ENCODE assay signal across 8 cellular contexts in genomic region chr10:74826142-74827044, GRCh38.
DNase-seq lines count a peak whose midpoint lies in the region; ATAC-seq lines count a peak whose summit lies in the region.

KAT6B (plus strand) TSS chr10:74826600; CDS start chr10:74842858, 16,258 bp downstream.

- ATAC-seq in GM19025 (IDR thresholded peaks at IDR 0.05; ENCODE audit: low read depth, unreplicated experiment) (peak; percentile 84), HG03342 (IDR thresholded peaks at IDR 0.05; ENCODE audit: unreplicated experiment) (peak; percentile 85)
- ATAC-seq in central memory CD8-positive, alpha-beta T cell (replicated peaks; ENCODE audit: extremely low read depth, poor library complexity, severe bottlenecking), result peak; percentile 82

- H3K9me3 Mint-ChIP-seq in central memory CD8-positive, alpha-beta T cell, result no peaks in the 10 kb centered on the region

- H3K4me1 Mint-ChIP-seq in central memory CD8-positive, alpha-beta T cell, result peaks cover 57% of the 10 kb centered on the region

- no peaks in the 10 kb centered on the region for H3K27me3 Mint-ChIP-seq in central memory CD8-positive, alpha-beta T cell

- H3K4me3 Mint-ChIP-seq in central memory CD8-positive, alpha-beta T cell, result peak within 1 kb of the TSS; percentile 87

- H3K36me3 Mint-ChIP-seq in central memory CD8-positive, alpha-beta T cell (ENCODE audit: insufficient read depth), result peaks cover 17% of the 10 kb centered on the region

- H3K27ac Mint-ChIP-seq in central memory CD8-positive, alpha-beta T cell (ENCODE audit: low read depth), result peak within 1 kb of the TSS; percentile 93

- DNase-seq in AG20443 (ENCODE audit: low spot score), result peak; percentile 98
- DNase-seq in NCI-H446 (lab: John Stamatoyannopoulos, UW), result peak; percentile 98 to 99
- peak; percentile 100 for DNase-seq in activated CD4-positive, CD25-positive, alpha-beta regulatory T cell treated with anti-CD3 and anti-CD28 coated beads, Interleukin-2, amount 50 U/mL, for 16 hours (ENCODE audit: low read depth, low spot score)
- peak; percentile 98 to 100 for DNase-seq in central memory CD8-positive, alpha-beta T cell (ENCODE audit: low spot score in 2 of 2)
- DNase-seq in iris pigment epithelial cell (ENCODE audit: low read depth), result peak; percentile 100
- peak; percentile 98 to 100 for DNase-seq in stimulated activated CD4-positive, alpha-beta T cell treated with anti-CD3 and anti-CD28 coated beads, Interleukin-12 subunit alpha, Interleukin-12 subunit beta, amount 100 ng/mL, for 24 hours (ENCODE audit: low read depth in 2 of 2)

Comparison
In these comparisons a context has a peak if more than half of its experiments do, and no peak if none do; other contexts are left out.
1. Peak in every context shown above with its lines: DNase-seq and ATAC-seq.